In the genomic region with DNA sequence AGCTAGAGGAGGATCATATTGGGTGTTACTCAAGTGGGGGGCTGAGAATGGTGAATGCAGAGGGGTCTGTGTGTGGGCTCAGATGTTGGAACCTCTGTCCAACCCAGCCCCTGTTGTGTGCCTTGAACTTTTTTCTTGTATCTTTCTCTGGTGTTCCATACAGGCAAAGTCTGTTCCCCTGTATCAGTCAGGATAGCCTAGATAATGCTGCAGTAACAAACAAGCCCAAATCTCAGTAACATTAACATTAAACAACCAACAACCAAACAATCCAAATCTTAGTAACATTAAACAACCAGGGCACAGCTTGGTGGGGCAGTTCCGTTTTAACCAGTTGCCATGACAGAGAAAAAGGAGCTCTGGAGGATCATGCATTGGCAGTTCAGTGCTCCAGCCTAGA, we compare ENCODE assay signal across 13 cellular contexts.
DNase-seq lines count a peak whose midpoint lies in the region; ATAC-seq and TF ChIP-seq lines count a peak whose summit lies in the region.
"Had no signal": no experiment of that assay in that cellular context is flagged by ENCODE, and none has a peak within 500 bp of the region (broad histone marks: within the 10 kb centered on the region; RNA-seq: fewer than 3 reads in every experiment).

No MANE protein-coding gene starts in this region.

- no peaks in the 10 kb centered on the region for H3K27me3 ChIP-seq in RWPE2 (ENCODE audit: insufficient read depth, poor library complexity, severe bottlenecking)
- no peaks in the 10 kb centered on the region for H3K27me3 ChIP-seq in naive thymus-derived CD4-positive, alpha-beta T cell (ENCODE audit: control insufficient read depth in 2 of 2, insufficient read depth in 2 of 2, low read length in 2 of 2)
- H3K27me3 ChIP-seq in gastrocnemius medialis, result no peaks in the 10 kb centered on the region
- H3K27me3 ChIP-seq: BLaER1 had no signal

- H3K27ac ChIP-seq in HEK293 (ENCODE audit: extremely low read depth, low read depth, low read length) (no peak overlapping the region), RWPE2 (ENCODE audit: poor library complexity, severe bottlenecking) (no peak overlapping the region), gastrocnemius medialis (no peak overlapping the region)
- H3K27ac ChIP-seq in naive thymus-derived CD4-positive, alpha-beta T cell (ENCODE audit: low read depth, low read length), result no peak overlapping the region
- H3K27ac ChIP-seq: BLaER1, KMS-11 had no signal

- no peak overlapping the region for H3K4me3 Mint-ChIP-seq in chondrocyte (ENCODE audit: unreplicated experiment)
- no peak overlapping the region for H3K4me3 Mint-ChIP-seq in naive thymus-derived CD4-positive, alpha-beta T cell
- H3K4me3 Mint-ChIP-seq: CD14-positive monocyte, H9 had no signal

- H3K4me3 ChIP-seq in HEK293 (ENCODE audit: low read depth, low read length) (no peak overlapping the region), RWPE2 (ENCODE audit: severe bottlenecking) (no peak overlapping the region), gastrocnemius medialis (no peak overlapping the region)
- H3K4me3 ChIP-seq in naive thymus-derived CD4-positive, alpha-beta T cell (ENCODE audit: low read length), result no peak overlapping the region
- H3K4me3 ChIP-seq: BLaER1 had no signal

- H3K9me3 ChIP-seq in HEK293 (ENCODE audit: control insufficient read depth, insufficient read depth, low read depth, low read length) (no peaks in the 10 kb centered on the region), RWPE2 (ENCODE audit: severe bottlenecking) (no peaks in the 10 kb centered on the region), gastrocnemius medialis (no peaks in the 10 kb centered on the region)
- no peaks in the 10 kb centered on the region for H3K9me3 ChIP-seq in naive thymus-derived CD4-positive, alpha-beta T cell (ENCODE audit: control insufficient read depth in 2 of 3, low read length in 3 of 3)
- H3K9me3 ChIP-seq: BLaER1 had no signal

- H3K36me3 ChIP-seq in HEK293 (ENCODE audit: control insufficient read depth in 2 of 2, insufficient read depth in 1 of 2, low read length in 2 of 2), result no peaks in the 10 kb centered on the region; a peak in 1 of 3 replicates
- no peaks in the 10 kb centered on the region for H3K36me3 ChIP-seq in RWPE2 (ENCODE audit: low read depth)
- H3K36me3 ChIP-seq in naive thymus-derived CD4-positive, alpha-beta T cell (ENCODE audit: control insufficient read depth in 2 of 3, insufficient read depth in 3 of 3, low read length in 3 of 3), result no peaks in the 10 kb centered on the region
- no peaks in the 10 kb centered on the region for H3K36me3 ChIP-seq in gastrocnemius medialis

- ATAC-seq in RWPE2 (ENCODE audit: low read depth) (no peak), gastrocnemius medialis (no peak)
- ATAC-seq in naive thymus-derived CD4-positive, alpha-beta T cell, result no peak

- peaks cover 58% of the 10 kb centered on the region for H3K4me1 Mint-ChIP-seq in chondrocyte (ENCODE audit: low read depth)
- H3K4me1 Mint-ChIP-seq in naive thymus-derived CD4-positive, alpha-beta T cell, result peaks cover 0 to 1% (median 0%) of the 10 kb centered on the region in 7 donors
- H3K4me1 Mint-ChIP-seq: CD14-positive monocyte; CD4-positive, alpha-beta memory T cell had no signal

- no peaks in the 10 kb centered on the region for H3K4me1 ChIP-seq in HEK293 (ENCODE audit: control insufficient read depth, insufficient read depth, low read length)
- H3K4me1 ChIP-seq in RWPE2 (ENCODE audit: insufficient read depth, poor library complexity, severe bottlenecking), result peaks cover 12% of the 10 kb centered on the region
- H3K4me1 ChIP-seq in naive thymus-derived CD4-positive, alpha-beta T cell (ENCODE audit: control insufficient read depth in 2 of 2, insufficient read depth in 2 of 2, low read length in 2 of 2), result no peaks in the 10 kb centered on the region
- peaks cover 0 to 13% of the 10 kb centered on the region in 2 donors for H3K4me1 ChIP-seq in gastrocnemius medialis
- H3K4me1 ChIP-seq: BLaER1 had no signal

- H3K27me3 Mint-ChIP-seq in chondrocyte (ENCODE audit: low read depth), result no peaks in the 10 kb centered on the region
- peaks cover 0 to 11% (median 0%) of the 10 kb centered on the region in 5 donors for H3K27me3 Mint-ChIP-seq in naive thymus-derived CD4-positive, alpha-beta T cell

- intact Hi-C loops in naive thymus-derived CD4-positive, alpha-beta T cell (cut with micrococcal nuclease), result no loop called here
- intact Hi-C loops in gastrocnemius medialis (cut with DNase I; ENCODE audit: low total_unique reads), result no loop called here

- in situ Hi-C loops in gastrocnemius medialis (cut with MboI; ENCODE audit: low sequenced_read_pairs in 4 of 4), result no loop called here

- TF ChIP-seq CTCF in HEK293 (tag by site-specific recombination; IDR thresholded peaks at IDR 0.05) (no peak), RWPE2 (IDR thresholded peaks at IDR 0.05; ENCODE audit: poor library complexity, severe bottlenecking) (no peak), chondrocyte (IDR thresholded peaks at IDR 0.05) (no peak), gastrocnemius medialis (IDR thresholded peaks at IDR 0.05 in 4 of 5, conservative IDR thresholded peaks at IDR 0.05 in 1 of 5) (no peak)

- CTCF ChIA-PET in HEK293 (lab: Yijun Ruan, JAX), result interaction anchor here (0.6 kb wide), 1 partner anchor 1000 kb away, joined by 4 read pairs; no protein-coding TSS in a partner anchor
- CTCF ChIA-PET in naive thymus-derived CD4-positive, alpha-beta T cell (lab: Charles Lee), result no interaction called here

- peaks cover 8% of the 10 kb centered on the region for H3K9me3 Mint-ChIP-seq in chondrocyte (ENCODE audit: low read depth)
- H3K9me3 Mint-ChIP-seq in naive thymus-derived CD4-positive, alpha-beta T cell, result peaks cover 0 to 6% (median 0%) of the 10 kb centered on the region in 11 donors

- POLR2A ChIA-PET in HEK293 (lab: Yijun Ruan, JAX), result no interaction called here
- POLR2A ChIA-PET in naive thymus-derived CD4-positive, alpha-beta T cell (lab: Charles Lee), result no interaction called here

- peak overlapping the region; percentile 1 for H3K27ac Mint-ChIP-seq in chondrocyte (ENCODE audit: unreplicated experiment)
- no peak overlapping the region for H3K27ac Mint-ChIP-seq in naive thymus-derived CD4-positive, alpha-beta T cell
- H3K27ac Mint-ChIP-seq: CD14-positive monocyte, H9 had no signal

- H3K36me3 Mint-ChIP-seq in chondrocyte (ENCODE audit: low read depth), result peaks cover 45% of the 10 kb centered on the region
- no peaks in the 10 kb centered on the region for H3K36me3 Mint-ChIP-seq in naive thymus-derived CD4-positive, alpha-beta T cell

- DNase-seq in RWPE2 (ENCODE audit: low spot score), result peak; percentile 10
- DNase-seq in chondrocyte (ENCODE audit: low spot score), result no peak
- no peak for DNase-seq in naive thymus-derived CD4-positive, alpha-beta T cell
- no peak for DNase-seq in Kasumi-1 (lab: John Stamatoyannopoulos, UW)
- DNase-seq in gastrocnemius medialis, result no peak
- DNase-seq: CD4-positive, alpha-beta memory T cell; DMS79 treated with DMSO at 0.1 percent for 48 hours; GF-D8; H9 had no signal

- TF ChIP-seq POLR2A in gastrocnemius medialis (IDR thresholded peaks at IDR 0.05), result no peak

TF ChIP-seq in HEK293, 187 proteins besides CTCF, POLR2A, EP300 and RAD21:
- TF ChIP-seq, protein P1, sequence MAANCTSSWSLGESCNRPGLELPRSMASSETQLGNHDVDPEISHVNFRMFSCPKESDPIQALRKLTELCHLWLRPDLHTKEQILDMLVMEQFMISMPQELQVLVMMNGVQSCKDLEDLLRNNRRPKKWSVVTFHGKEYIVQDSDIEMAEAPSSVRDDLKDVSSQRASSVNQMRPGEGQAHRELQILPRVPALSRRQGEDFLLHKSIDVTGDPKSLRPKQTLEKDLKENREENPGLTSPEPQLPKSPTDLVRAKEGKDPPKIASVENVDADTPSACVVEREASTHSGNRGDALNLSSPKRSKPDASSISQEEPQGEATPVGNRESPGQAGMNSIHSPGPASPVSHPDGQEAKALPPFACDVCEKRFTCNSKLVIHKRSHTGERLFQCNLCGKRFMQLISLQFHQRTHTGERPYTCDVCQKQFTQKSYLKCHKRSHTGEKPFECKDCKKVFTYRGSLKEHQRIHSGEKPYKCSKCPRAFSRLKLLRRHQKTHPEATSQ (tag by site-specific recombination; IDR thresholded peaks at IDR 0.05), result no peak
- peak; percentile 91 for TF ChIP-seq RBAK (tag by site-specific recombination; IDR thresholded peaks at IDR 0.05)
